ENCODE assay signal across 26 cellular contexts in the genomic region with DNA sequence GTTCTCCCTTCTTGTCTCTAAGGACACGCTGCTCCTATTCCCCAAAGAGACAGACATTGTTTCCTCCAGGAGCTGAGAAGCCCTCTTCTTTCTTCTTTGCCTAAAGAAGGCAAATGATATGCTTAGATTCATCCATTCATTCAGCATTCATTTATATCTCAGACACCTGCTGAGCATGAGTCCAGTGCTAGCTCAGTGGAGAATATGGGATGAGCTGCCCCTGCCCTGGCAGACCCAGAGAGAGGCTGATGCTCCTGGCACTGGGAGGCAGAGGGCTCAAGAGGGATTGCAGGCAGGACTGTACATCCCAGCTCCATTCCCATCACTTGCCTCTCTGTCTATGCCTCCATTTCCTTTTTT. TPM values are rescaled to one million over a fixed set of nuclear protein-coding genes. Genes with fewer than 3 reads are reported as not detected.
DNase-seq lines count a peak whose midpoint lies in the region; ATAC-seq and TF ChIP-seq lines count a peak whose summit lies in the region.
"Had no signal": no experiment of that assay in that cellular context is flagged by ENCODE, and none has a peak within 500 bp of the region (broad histone marks: within the 10 kb centered on the region; RNA-seq: fewer than 3 reads in every experiment).

No MANE protein-coding gene starts in this region.

- H3K4me3 ChIP-seq in Karpas-422 (ENCODE audit: low read length) (no peak overlapping the region), testis (no peak overlapping the region)
- H3K4me3 ChIP-seq: tibial artery had no signal

- 0 out of 2 replicates have a peak overlapping the region, but pooled peaks have one; percentile 28 for H3K9ac ChIP-seq in Karpas-422 (ENCODE audit: low read length)
- H3K9ac ChIP-seq: KMS-11 had no signal

- H3K36me3 Mint-ChIP-seq in glutamatergic neuron (ENCODE audit: unreplicated experiment), result no peaks in the 10 kb centered on the region
- peaks cover 25% of the 10 kb centered on the region for H3K36me3 Mint-ChIP-seq in stimulated activated effector memory CD8-positive, alpha-beta T cell treated with anti-CD3 and anti-CD28 coated beads, Interleukin-12 subunit alpha, Interleukin-12 subunit beta, amount 100 ng/mL, for 72 hours
- H3K36me3 Mint-ChIP-seq: WTC11 had no signal

- H3K4me3 Mint-ChIP-seq in glutamatergic neuron (ENCODE audit: unreplicated experiment), result peak overlapping the region; percentile 82
- H3K4me3 Mint-ChIP-seq in stimulated activated effector memory CD8-positive, alpha-beta T cell treated with anti-CD3 and anti-CD28 coated beads, Interleukin-12 subunit alpha, Interleukin-12 subunit beta, amount 100 ng/mL, for 72 hours, result no peak overlapping the region
- H3K4me3 Mint-ChIP-seq: activated naive CD4-positive, alpha-beta T cell treated with anti-CD3 and anti-CD28 coated beads, Interleukin-2, amount 10 ng/mL, durations not matched to agents 7 days and 5 days; activated T-helper 1 cell treated with anti-CD3 and anti-CD28 coated beads, Interleukin-12 subunit alpha, Interleukin-12 subunit beta, Interleukin-2, Interleukin-4 antibody, amounts not matched to agents 30 ng/mL and 10 ng/mL and 1 ng/mL, durations not matched to agents 14 hours and 24 hours and 36 hours; dendritic cell treated with granulocyte-macrophage colony-stimulating factor and Interleukin-4, amounts not matched to agents 40 ng/mL and 50 ng/mL, for 4 days; WTC11 had no signal

- no peak overlapping the region for H2AFZ ChIP-seq in Karpas-422 (ENCODE audit: low read length)

- peaks cover 12% of the 10 kb centered on the region for H3K4me1 Mint-ChIP-seq in glutamatergic neuron (ENCODE audit: low read depth, unreplicated experiment)
- peaks cover 12% of the 10 kb centered on the region for H3K4me1 Mint-ChIP-seq in stimulated activated effector memory CD8-positive, alpha-beta T cell treated with anti-CD3 and anti-CD28 coated beads, Interleukin-12 subunit alpha, Interleukin-12 subunit beta, amount 100 ng/mL, for 72 hours

- no peak for TF ChIP-seq CTCF in glutamatergic neuron (IDR thresholded peaks at IDR 0.05; ENCODE audit: partially characterized antibody, unreplicated experiment)
- no peak for TF ChIP-seq CTCF in testis (IDR thresholded peaks at IDR 0.05)

- 73 to 83% methylated on average over 1 of the region's 1 CpG for WGBS in testis, 2 donors

- H3K27me3 ChIP-seq in Karpas-422 (ENCODE audit: low read length) (no peaks in the 10 kb centered on the region), testis (no peaks in the 10 kb centered on the region)
- H3K27me3 ChIP-seq: tibial artery had no signal

- no peak for TF ChIP-seq POLR2A in testis (IDR thresholded peaks at IDR 0.05)

- peaks cover 33% of the 10 kb centered on the region for H3K4me1 ChIP-seq in Karpas-422 (ENCODE audit: low read length)
- H3K4me1 ChIP-seq in testis, result peaks cover 9% of the 10 kb centered on the region

- H3K36me3 ChIP-seq in Karpas-422 (ENCODE audit: insufficient read depth, low read length) (peaks cover 5% of the 10 kb centered on the region), testis (ENCODE audit: low read depth, missing control alignments) (no peaks in the 10 kb centered on the region)
- H3K36me3 ChIP-seq: tibial artery had no signal

- peak overlapping the region; percentile 97 for H3K27ac Mint-ChIP-seq in glutamatergic neuron (ENCODE audit: unreplicated experiment)
- peak overlapping the region; percentile 48 for H3K27ac Mint-ChIP-seq in stimulated activated effector memory CD8-positive, alpha-beta T cell treated with anti-CD3 and anti-CD28 coated beads, Interleukin-12 subunit alpha, Interleukin-12 subunit beta, amount 100 ng/mL, for 72 hours
- H3K27ac Mint-ChIP-seq: activated naive CD4-positive, alpha-beta T cell treated with anti-CD3 and anti-CD28 coated beads, Interleukin-2, amount 10 ng/mL, durations not matched to agents 7 days and 5 days; activated T-helper 1 cell treated with anti-CD3 and anti-CD28 coated beads, Interleukin-12 subunit alpha, Interleukin-12 subunit beta, Interleukin-2, Interleukin-4 antibody, amounts not matched to agents 30 ng/mL and 10 ng/mL and 1 ng/mL, durations not matched to agents 14 hours and 24 hours and 36 hours; WTC11 had no signal

- peak overlapping the region; percentile 36; the same call in 1 of the 2 replicates for H3K27ac ChIP-seq in Karpas-422 (ENCODE audit: low read length)
- no peak overlapping the region for H3K27ac ChIP-seq in testis
- H3K27ac ChIP-seq: KMS-11, tibial artery had no signal

- peaks cover 5% of the 10 kb centered on the region for H4K20me1 ChIP-seq in Karpas-422 (ENCODE audit: insufficient read depth, low read depth, low read length)

- intact Hi-C loops in testis (cut with DNase I; ENCODE audit: low total_unique reads), result no loop called here

- H3K4me2 ChIP-seq in Karpas-422 (ENCODE audit: low read depth, low read length, poor library complexity, severe bottlenecking), result peak overlapping the region; percentile 5
- H3K4me2 ChIP-seq: KMS-11 had no signal

- H3K27me3 Mint-ChIP-seq in glutamatergic neuron (ENCODE audit: unreplicated experiment), result peaks cover 13% of the 10 kb centered on the region
- H3K27me3 Mint-ChIP-seq: dendritic cell treated with granulocyte-macrophage colony-stimulating factor and Interleukin-4, amounts not matched to agents 40 ng/mL and 50 ng/mL, for 4 days had no signal

- H3K79me2 ChIP-seq in Karpas-422 (ENCODE audit: low read length), result peaks cover 15% of the 10 kb centered on the region

- H3K9me3 ChIP-seq in Karpas-422 (ENCODE audit: low read length) (no peaks in the 10 kb centered on the region), testis (no peaks in the 10 kb centered on the region)
- H3K9me3 ChIP-seq: tibial artery had no signal

- no peaks in the 10 kb centered on the region for H3K9me2 ChIP-seq in Karpas-422 (replicated peaks; ENCODE audit: insufficient read depth, low read length)

- H3K9me3 Mint-ChIP-seq in glutamatergic neuron (ENCODE audit: unreplicated experiment), result peaks cover 5% of the 10 kb centered on the region
- H3K9me3 Mint-ChIP-seq in stimulated activated effector memory CD8-positive, alpha-beta T cell treated with anti-CD3 and anti-CD28 coated beads, Interleukin-12 subunit alpha, Interleukin-12 subunit beta, amount 100 ng/mL, for 72 hours, result no peaks in the 10 kb centered on the region
- H3K9me3 Mint-ChIP-seq: activated naive CD4-positive, alpha-beta T cell treated with anti-CD3 and anti-CD28 coated beads, Interleukin-2, amount 10 ng/mL, durations not matched to agents 7 days and 5 days; activated T-helper 1 cell treated with anti-CD3 and anti-CD28 coated beads, Interleukin-12 subunit alpha, Interleukin-12 subunit beta, Interleukin-2, Interleukin-4 antibody, amounts not matched to agents 30 ng/mL and 10 ng/mL and 1 ng/mL, durations not matched to agents 14 hours and 24 hours and 36 hours; dendritic cell treated with granulocyte-macrophage colony-stimulating factor and Interleukin-4, amounts not matched to agents 40 ng/mL and 50 ng/mL, for 4 days; WTC11 had no signal

- DNase-seq in NCI-H526 (lab: John Stamatoyannopoulos, UW), result peak; percentile 20 to 57
- no peak for DNase-seq in NCI-H526 treated with DMSO at 0.1 percent for 48 hours (lab: John Stamatoyannopoulos, UW)
- no peak for DNase-seq in Karpas-422
- no peak for DNase-seq in glutamatergic neuron
- no peak for DNase-seq in stimulated activated effector memory CD8-positive, alpha-beta T cell treated with anti-CD3 and anti-CD28 coated beads, Interleukin-12 subunit alpha, Interleukin-12 subunit beta, amount 100 ng/mL, for 72 hours (ENCODE audit: low spot score in 2 of 2)
- DNase-seq in left lobe of liver (ENCODE audit: low spot score), result no peak
- no peak for DNase-seq in stimulated activated CD4-positive, alpha-beta T cell treated with anti-CD3 and anti-CD28 coated beads, Interleukin-15, amount 100 ng/mL, for 24 hours
- DNase-seq in testis, result no peak
- DNase-seq: activated CD4-positive, alpha-beta T cell treated with anti-CD3 and anti-CD28 coated beads, Interleukin-2, amount 50 U/mL, for 1 hour; activated naive CD4-positive, alpha-beta T cell treated with anti-CD3 and anti-CD28 coated beads, Interleukin-2, amount 10 ng/mL, durations not matched to agents 7 days and 5 days; amniotic stem cell; COR-L47; DND-41; kidney glomerular epithelial cell; MV-4-11; NCI-H748 treated with DMSO at 0.1 percent for 48 hours; stimulated activated CD4-positive, alpha-beta T cell treated with anti-CD3 and anti-CD28 coated beads, Interleukin-2, amount 100 ng/mL, for 48 hours; stimulated activated naive CD4-positive, alpha-beta T cell treated with Interleukin-2 at 50 U/mL for 16 hours; tibial artery had no signal

- ATAC-seq in stimulated activated effector memory CD8-positive, alpha-beta T cell treated with anti-CD3 and anti-CD28 coated beads, Interleukin-12 subunit alpha, Interleukin-12 subunit beta, amount 100 ng/mL, for 72 hours, result no peak
- no peak for ATAC-seq in left lobe of liver
- ATAC-seq: SK-N-SH treated with all-trans-retinoic acid at 6 μM for 48 hours, WTC11 had no signal

RNA-seq across cellular contexts. Expression of gene ALDOA, which starts 4.4 kb away (rescaled TPM):
- total RNA-seq in Karpas-422 (2014; rRNA removed; shearing (Covaris generic); ENCODE audit: low replicate concordance), result 1,486 and 1,797 TPM in 2 replicates
- total RNA-seq in glutamatergic neuron (ENCODE audit: unreplicated experiment), result 437 TPM
- 176 TPM for total RNA-seq in left lobe of liver
- 100 to 1,000 TPM; 373 to 521 TPM for total RNA-seq in testis
- 467 TPM for polyA plus RNA-seq in testis (ENCODE audit: insufficient read depth, low read depth, low replicate concordance)

RNA-seq across cellular contexts. Expression of gene PPP4C, which starts 14.6 kb away (rescaled TPM):
- total RNA-seq in Karpas-422 (2014; rRNA removed; shearing (Covaris generic); ENCODE audit: low replicate concordance), result 103 and 154 TPM in 2 replicates
- 124 TPM for total RNA-seq in glutamatergic neuron (ENCODE audit: unreplicated experiment)
- 51.0 TPM for total RNA-seq in left lobe of liver
- 100 to 1,000 TPM in 1 of 2 donors, 10 to 100 TPM in 1; 82.1 to 109 TPM for total RNA-seq in testis
- 154 TPM for polyA plus RNA-seq in testis (ENCODE audit: insufficient read depth, low read depth, low replicate concordance)

RNA-seq across cellular contexts. Expression of gene TLCD3B, which starts 30.1 kb away (rescaled TPM):
- total RNA-seq in Karpas-422 (2014; rRNA removed; shearing (Covaris generic); ENCODE audit: low replicate concordance), result 1.0 TPM in 1 of 2 replicates, not detected in the other
- total RNA-seq in glutamatergic neuron (ENCODE audit: unreplicated experiment) (253 TPM), left lobe of liver (0.13 TPM), testis (10 to 100 TPM; 51.8 to 82.7 TPM)
- polyA plus RNA-seq in testis (ENCODE audit: insufficient read depth, low read depth, low replicate concordance), result 194 TPM
- total RNA-seq: cardiac septum had no signal

RNA-seq across cellular contexts. Expression of gene TBX6, which starts 30.5 kb away (rescaled TPM):
- total RNA-seq in Karpas-422 (2014; rRNA removed; shearing (Covaris generic); ENCODE audit: low replicate concordance), result 1.8 and 2.1 TPM in 2 replicates
- total RNA-seq in glutamatergic neuron (ENCODE audit: unreplicated experiment) (0.86 TPM), left lobe of liver (0.86 TPM), testis (1 to 10 TPM; 1.3 to 2.9 TPM)
- 1.7 TPM for polyA plus RNA-seq in testis (ENCODE audit: insufficient read depth, low read depth, low replicate concordance)
- total RNA-seq: A172 had no signal

RNA-seq across cellular contexts. Expression of gene YPEL3, which starts 34.8 kb away (rescaled TPM):
- total RNA-seq in Karpas-422 (2014; rRNA removed; shearing (Covaris generic); ENCODE audit: low replicate concordance), result 62.1 and 93.0 TPM in 2 replicates
- total RNA-seq in glutamatergic neuron (ENCODE audit: unreplicated experiment), result 57.9 TPM
- 20.9 TPM for total RNA-seq in left lobe of liver
- total RNA-seq in testis, result 10 to 100 TPM; 69.4 to 75.3 TPM
- 55.3 TPM for polyA plus RNA-seq in testis (ENCODE audit: insufficient read depth, low read depth, low replicate concordance)

Comparison
In these comparisons a context has a peak if more than half of its experiments do, and no peak if none do; other contexts are left out.
1. DNase-seq: peak in NCI-H526 (2 of 2); none in NCI-H526 treated with DMSO at 0.1 percent for 48 hours (single experiment), Karpas-422 (single experiment), glutamatergic neuron (single experiment), stimulated activated effector memory CD8-positive, alpha-beta T cell treated with anti-CD3 and anti-CD28 coated beads, Interleukin-12 subunit alpha, Interleukin-12 subunit beta, amount 100 ng/mL, for 72 hours (0 of 2), left lobe of liver (single experiment), stimulated activated CD4-positive, alpha-beta T cell treated with anti-CD3 and anti-CD28 coated beads, Interleukin-15, amount 100 ng/mL, for 24 hours (single experiment) and testis (single experiment).
2. RNA of gene TLCD3B, which starts 30.1 kb away (total RNA-seq): 253 TPM in glutamatergic neuron (single experiment) and 51.8 to 82.7 TPM in testis; 0.13 TPM in left lobe of liver (single experiment) and 1.0 TPM in Karpas-422; every median in the first group is over 10 times any median in the second.